In the genomic region with DNA sequence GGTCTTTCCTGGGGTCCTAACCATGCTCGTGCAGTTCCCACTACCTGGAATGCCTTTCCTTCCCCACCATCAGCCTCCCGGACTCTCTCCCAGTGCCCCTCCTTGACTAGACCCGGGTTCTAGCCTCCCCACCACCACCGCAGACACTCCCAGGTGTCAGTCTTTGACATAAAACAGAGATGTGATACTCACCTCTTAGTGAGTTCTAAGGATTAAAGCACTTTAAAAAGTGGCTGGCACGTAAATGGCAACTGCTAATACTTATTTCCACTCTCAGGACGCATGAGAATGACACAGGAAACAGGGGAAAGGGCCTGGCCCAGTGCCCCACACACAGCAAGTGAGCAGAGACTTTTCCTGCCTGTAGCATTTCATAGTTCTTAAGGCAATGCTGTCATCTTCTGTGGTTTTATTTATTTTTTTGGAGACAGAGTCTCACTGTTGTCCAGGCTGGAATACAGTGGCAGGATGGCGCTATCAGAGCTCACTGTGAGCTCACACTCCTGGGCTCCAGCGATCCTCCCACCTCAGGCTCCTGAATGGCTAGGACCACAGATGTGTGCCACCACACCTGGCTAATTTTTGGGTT, we compare ENCODE assay signal across 8 cellular contexts. TPM values are rescaled to one million over a fixed set of nuclear protein-coding genes. Genes with fewer than 3 reads are reported as not detected.
A peak's percentile ranks its signal among the peaks of the same experiment; 100 is the strongest.
DNase-seq lines count a peak whose midpoint lies in the region; ATAC-seq and TF ChIP-seq lines count a peak whose summit lies in the region.

No MANE protein-coding gene starts in this region.

- H3K36me3 ChIP-seq in BLaER1 treated with 17β-estradiol and CSF1 and Interleukin-3, amounts not matched to agents 10 nM and 100 nM: peaks cover 0 to 15% (median 4%) of the 10 kb centered on the region in 11 experiments; a peak in 7 of 22 replicates
- H3K36me3 ChIP-seq in Peyer's patch: peaks cover 0 to 1% (median 0%) of the 10 kb centered on the region in 3 donors

- H3K36me3 Mint-ChIP-seq in natural killer cell treated with Interleukin-12 subunit alpha and Interleukin-12 subunit beta and Interleukin-15 and Interleukin-18, amount 100 ng/mL, for 72 hours: no peaks in the 10 kb centered on the region

- no peak for DNase-seq in Peyer's patch
- DNase-seq in dermis blood vessel endothelial cell: peak; percentile 66
- no peak for DNase-seq in natural killer cell treated with Interleukin-12 subunit alpha and Interleukin-12 subunit beta and Interleukin-15 and Interleukin-18, amount 100 ng/mL, for 72 hours (ENCODE audit: low spot score)
- DNase-seq in GM10266 (ENCODE audit: extremely low spot score): no peak
- no peak for DNase-seq in T-helper 9 cell

- peak overlapping the region; percentile 86 to 99 (median 95) for H3K4me2 ChIP-seq in BLaER1 treated with 17β-estradiol and CSF1 and Interleukin-3, amounts not matched to agents 10 nM and 100 nM

- peaks cover 86 to 92% (median 90%) of the 10 kb centered on the region in 10 experiments for H3K4me1 ChIP-seq in BLaER1 treated with 17β-estradiol and CSF1 and Interleukin-3, amounts not matched to agents 10 nM and 100 nM
- H3K4me1 ChIP-seq in Peyer's patch: peaks cover 9 to 83% (median 32%) of the 10 kb centered on the region in 4 donors

- H3K9me3 Mint-ChIP-seq in natural killer cell treated with Interleukin-12 subunit alpha and Interleukin-12 subunit beta and Interleukin-15 and Interleukin-18, amount 100 ng/mL, for 72 hours: no peaks in the 10 kb centered on the region

- peak overlapping the region; percentile 99 to 100 for H3K27ac Mint-ChIP-seq in natural killer cell treated with Interleukin-12 subunit alpha and Interleukin-12 subunit beta and Interleukin-15 and Interleukin-18, amount 100 ng/mL, for 72 hours

- no peak for TF ChIP-seq POLR2A in Peyer's patch (IDR thresholded peaks at IDR 0.05)

- no peaks in the 10 kb centered on the region for H3K27me3 ChIP-seq in BLaER1 treated with 17β-estradiol and CSF1 and Interleukin-3, amounts not matched to agents 10 nM and 100 nM
- H3K27me3 ChIP-seq in Peyer's patch: no peaks in the 10 kb centered on the region

- H3K9me3 ChIP-seq in BLaER1 treated with 17β-estradiol and CSF1 and Interleukin-3, amounts not matched to agents 10 nM and 100 nM (replicated peaks in 1 of 11): no peaks in the 10 kb centered on the region
- no peaks in the 10 kb centered on the region for H3K9me3 ChIP-seq in Peyer's patch

- ATAC-seq in natural killer cell treated with Interleukin-12 subunit alpha and Interleukin-12 subunit beta and Interleukin-15 and Interleukin-18, amount 100 ng/mL, for 72 hours: no peak
- ATAC-seq in GM18870 (IDR thresholded peaks at IDR 0.05; ENCODE audit: unreplicated experiment): no peak
- ATAC-seq in GM21723 (IDR thresholded peaks at IDR 0.05; ENCODE audit: unreplicated experiment): no peak

- H3K4me1 Mint-ChIP-seq in natural killer cell treated with Interleukin-12 subunit alpha and Interleukin-12 subunit beta and Interleukin-15 and Interleukin-18, amount 100 ng/mL, for 72 hours (ENCODE audit: low read depth in 2 of 2): peaks cover 52 to 57% of the 10 kb centered on the region in 2 donors

- H3K27ac ChIP-seq in BLaER1 treated with 17β-estradiol and CSF1 and Interleukin-3, amounts not matched to agents 10 nM and 100 nM: peak overlapping the region; percentile 84 to 97 (median 91)
- peak overlapping the region; percentile 97 to 99 (median 98) for H3K27ac ChIP-seq in Peyer's patch

- no peak for TF ChIP-seq CTCF in Peyer's patch (IDR thresholded peaks at IDR 0.05)
- TF ChIP-seq CTCF in GM10266 (IDR thresholded peaks at IDR 0.05; ENCODE audit: control insufficient read depth, insufficient read depth, low read depth, missing control alignments): no peak

- no peaks in the 10 kb centered on the region for H3K27me3 Mint-ChIP-seq in natural killer cell treated with Interleukin-12 subunit alpha and Interleukin-12 subunit beta and Interleukin-15 and Interleukin-18, amount 100 ng/mL, for 72 hours

- peaks cover 0 to 16% (median 11%) of the 10 kb centered on the region in 11 experiments; a peak in 11 of 22 replicates for H4K20me1 ChIP-seq in BLaER1 treated with 17β-estradiol and CSF1 and Interleukin-3, amounts not matched to agents 10 nM and 100 nM

- H3K4me3 Mint-ChIP-seq in natural killer cell treated with Interleukin-12 subunit alpha and Interleukin-12 subunit beta and Interleukin-15 and Interleukin-18, amount 100 ng/mL, for 72 hours: peak overlapping the region; percentile 94

- H3K9ac ChIP-seq in BLaER1 treated with 17β-estradiol and CSF1 and Interleukin-3, amounts not matched to agents 10 nM and 100 nM: peak overlapping the region; percentile 39 to 90 (median 85); a peak in 18 of 22 replicates

- no peak overlapping the region; a peak in 1 of 20 replicates for H3K4me3 ChIP-seq in BLaER1 treated with 17β-estradiol and CSF1 and Interleukin-3, amounts not matched to agents 10 nM and 100 nM
- H3K4me3 ChIP-seq in Peyer's patch: no peak overlapping the region

RNA-seq across cellular contexts. Expression of gene SLC25A45, which starts 1.9 kb away (rescaled TPM):
- total RNA-seq in Peyer's patch (10 to 100 TPM; 23.3 to 50.6 (median 40.2) TPM), dermis blood vessel endothelial cell (1.0 and 3.3 TPM in 2 replicates)
- 10 to 100 TPM; 10.8 to 12.6 TPM for total RNA-seq in natural killer cell treated with Interleukin-12 subunit alpha and Interleukin-12 subunit beta and Interleukin-15 and Interleukin-18, amount 100 ng/mL, for 72 hours

RNA-seq across cellular contexts. Expression of gene FRMD8, which starts 2.0 kb away (rescaled TPM):
- total RNA-seq in Peyer's patch: 100 to 1,000 TPM in 2 of 4 donors, 10 to 100 TPM in 2; 51.2 to 115 (median 102) TPM
- 152 and 238 TPM in 2 replicates for total RNA-seq in dermis blood vessel endothelial cell
- 10 to 100 TPM; 50.5 to 68.4 TPM for total RNA-seq in natural killer cell treated with Interleukin-12 subunit alpha and Interleukin-12 subunit beta and Interleukin-15 and Interleukin-18, amount 100 ng/mL, for 72 hours

RNA-seq across cellular contexts. Expression of gene TIGD3, which starts 29.8 kb away (rescaled TPM):
- 10 to 100 TPM in 1 of 4 donors, 1 to 10 TPM in 3; 3.3 to 11.7 (median 7.7) TPM for total RNA-seq in Peyer's patch
- 0.17 and 0.23 TPM in 2 replicates for total RNA-seq in dermis blood vessel endothelial cell
- total RNA-seq in natural killer cell treated with Interleukin-12 subunit alpha and Interleukin-12 subunit beta and Interleukin-15 and Interleukin-18, amount 100 ng/mL, for 72 hours: 1 to 10 TPM in 1 of 2 donors, under 1 TPM in 1; 0.59 to 1.3 TPM

RNA-seq across cellular contexts. Expression of gene NEAT1, which starts 38.2 kb away (rescaled TPM):
- total RNA-seq in Peyer's patch (1,000 to 10,000 TPM in 2 of 4 donors, 100 to 1,000 TPM in 2; 705 to 1,411 (median 1,064) TPM), dermis blood vessel endothelial cell (50.4 and 189 TPM in 2 replicates)
- total RNA-seq in natural killer cell treated with Interleukin-12 subunit alpha and Interleukin-12 subunit beta and Interleukin-15 and Interleukin-18, amount 100 ng/mL, for 72 hours: 100 to 1,000 TPM; 432 to 571 TPM

RNA-seq across cellular contexts. Expression of gene DPF2, which starts 50.7 kb away (rescaled TPM):
- total RNA-seq in Peyer's patch (10 to 100 TPM; 25.0 to 47.0 (median 39.5) TPM), dermis blood vessel endothelial cell (32.7 and 60.4 TPM in 2 replicates)
- 10 to 100 TPM; 61.8 to 82.5 TPM for total RNA-seq in natural killer cell treated with Interleukin-12 subunit alpha and Interleukin-12 subunit beta and Interleukin-15 and Interleukin-18, amount 100 ng/mL, for 72 hours
